25 cellular contexts compared by ENCODE assay signal in genomic region chr7:1621718-1622117, GRCh38.
"Had no signal": no experiment of that assay in that cellular context is flagged by ENCODE, and none has a peak within 500 bp of the region (broad histone marks: within the 10 kb centered on the region; RNA-seq: fewer than 3 reads in every experiment).

No MANE protein-coding gene starts in this region.

- H3K9me3 ChIP-seq: colonic mucosa, esophagus squamous epithelium, gastroesophageal sphincter had no signal

- H3K36me3 Mint-ChIP-seq: immature natural killer cell had no signal

- H3K4me1 Mint-ChIP-seq: endodermal cell, immature natural killer cell had no signal

- H3K27me3 ChIP-seq: colonic mucosa, hepatocyte had no signal

- DNase-seq: cerebellar nuclear complex; colonic mucosa; cortex of kidney; effector CD8-positive, alpha-beta T cell; effector memory CD8-positive, alpha-beta T cell; endodermal cell; erythroblast; esophagus squamous epithelium; hypothalamus; immature natural killer cell; left cardiac atrium; left ventricle myocardium superior; mammary epithelial cell; mesendoderm; midbrain had no signal

- H3K4me1 ChIP-seq: colonic mucosa, esophagus squamous epithelium, gastroesophageal sphincter, left lung had no signal

- H3K27ac ChIP-seq: colonic mucosa, epithelial cell of prostate, esophagus squamous epithelium, gastroesophageal sphincter, hepatocyte, left lung had no signal

- H3K9me3 Mint-ChIP-seq: effector memory CD8-positive, alpha-beta T cell; immature natural killer cell had no signal

- ATAC-seq: effector memory CD8-positive, alpha-beta T cell; esophagus mucosa; gastroesophageal sphincter; left cardiac atrium; left lung; left ventricle myocardium superior had no signal

- H3K27ac Mint-ChIP-seq: dendritic cell treated with granulocyte-macrophage colony-stimulating factor and Interleukin-4, amounts not matched to agents 40 ng/mL and 50 ng/mL, for 4 days; effector memory CD8-positive, alpha-beta T cell; endodermal cell; immature natural killer cell; memory B cell had no signal

- H3K4me3 Mint-ChIP-seq: dendritic cell treated with granulocyte-macrophage colony-stimulating factor and Interleukin-4, amounts not matched to agents 40 ng/mL and 50 ng/mL, for 4 days; effector memory CD8-positive, alpha-beta T cell; endodermal cell; immature natural killer cell; memory B cell had no signal

- H3K4me3 ChIP-seq: colonic mucosa, esophagus squamous epithelium, gastroesophageal sphincter, hepatocyte, left lung, lung had no signal

- H3K36me3 ChIP-seq: colonic mucosa, esophagus squamous epithelium, gastroesophageal sphincter, left lung had no signal

- FAIRE-seq: endometrium, frontal cortex had no signal
